8 cellular contexts compared by ENCODE assay signal in genomic region chr4:113278324-113278934, GRCh38.
A peak's percentile ranks its signal among the peaks of the same experiment; 100 is the strongest.
DNase-seq lines count a peak whose midpoint lies in the region; ATAC-seq and TF ChIP-seq lines count a peak whose summit lies in the region.

No MANE protein-coding gene starts in this region.

- no peaks in the 10 kb centered on the region for H3K27me3 ChIP-seq in endodermal cell (ENCODE audit: control insufficient read depth, insufficient read depth, low read length, poor library complexity, severe bottlenecking)

- peaks cover 54% of the 10 kb centered on the region for H3K36me3 Mint-ChIP-seq in endodermal cell (ENCODE audit: low read depth)

- H3K9me3 Mint-ChIP-seq in endodermal cell, result no peaks in the 10 kb centered on the region

- H3K4me1 Mint-ChIP-seq in endodermal cell, result no peaks in the 10 kb centered on the region

- H3K27me3 Mint-ChIP-seq in endodermal cell (ENCODE audit: insufficient read depth), result no peaks in the 10 kb centered on the region

- peak; percentile 93 for TF ChIP-seq CTCF in endodermal cell (conservative IDR thresholded peaks at IDR 0.05)

- H3K9ac ChIP-seq in endodermal cell (ENCODE audit: extremely low read depth, low read length, poor library complexity, severe bottlenecking), result no peak overlapping the region

- H3K27ac Mint-ChIP-seq in endodermal cell, result no peak overlapping the region

- H3K27ac ChIP-seq in endodermal cell (ENCODE audit: low read depth, low read length), result no peak overlapping the region

- peak; percentile 98 for ATAC-seq in GM19025 (IDR thresholded peaks at IDR 0.05; ENCODE audit: low read depth, unreplicated experiment)
- peak; percentile 99 for ATAC-seq in HG03108 (IDR thresholded peaks at IDR 0.05; ENCODE audit: unreplicated experiment)
- peak; percentile 92 for ATAC-seq in stimulated activated naive CD8-positive, alpha-beta T cell treated with anti-CD3 and anti-CD28 coated beads, Interleukin-15, Interleukin-2, amounts not matched to agents 100 U/mL and 50 U/mL, for 24 hours

- H3K36me3 ChIP-seq in endodermal cell (ENCODE audit: control insufficient read depth, insufficient read depth, low read length), result peaks cover 75% of the 10 kb centered on the region

- H3K9me3 ChIP-seq in endodermal cell (ENCODE audit: control insufficient read depth, low read length), result no peaks in the 10 kb centered on the region

- no peak overlapping the region for H3K4me3 Mint-ChIP-seq in endodermal cell

- 28 to 34% methylated on average over 4 to 7 of the region's 8 CpGs for WGBS in endodermal cell (ENCODE audit: insufficient coverage in 1 of 2, insufficient read length in 1 of 2), 2 experiments

- H3K4me1 ChIP-seq in endodermal cell (ENCODE audit: control insufficient read depth, insufficient read depth, low read length), result no peaks in the 10 kb centered on the region

- no peak overlapping the region for H3K4me3 ChIP-seq in endodermal cell (ENCODE audit: low read length)

- DNase-seq in CD1c-positive myeloid dendritic cell (ENCODE audit: extremely low spot score) (peak; percentile 55), NCI-H2227 treated with DMSO at 0.1 percent for 48 hours (lab: John Stamatoyannopoulos, UW) (peak; percentile 43), endodermal cell (peak; percentile 91), mucosa of gallbladder (ENCODE audit: low spot score) (peak; percentile 66)
- DNase-seq in activated CD4-positive, alpha-beta T cell treated with anti-CD3 and anti-CD28 coated beads for 48 hours, result peak; percentile 79
- DNase-seq in stimulated activated naive CD8-positive, alpha-beta T cell treated with anti-CD3 and anti-CD28 coated beads, Interleukin-15, Interleukin-2, amounts not matched to agents 100 U/mL and 50 U/mL, for 24 hours, result peak; percentile 76
